10 cellular contexts compared by ENCODE assay signal in the genomic region with DNA sequence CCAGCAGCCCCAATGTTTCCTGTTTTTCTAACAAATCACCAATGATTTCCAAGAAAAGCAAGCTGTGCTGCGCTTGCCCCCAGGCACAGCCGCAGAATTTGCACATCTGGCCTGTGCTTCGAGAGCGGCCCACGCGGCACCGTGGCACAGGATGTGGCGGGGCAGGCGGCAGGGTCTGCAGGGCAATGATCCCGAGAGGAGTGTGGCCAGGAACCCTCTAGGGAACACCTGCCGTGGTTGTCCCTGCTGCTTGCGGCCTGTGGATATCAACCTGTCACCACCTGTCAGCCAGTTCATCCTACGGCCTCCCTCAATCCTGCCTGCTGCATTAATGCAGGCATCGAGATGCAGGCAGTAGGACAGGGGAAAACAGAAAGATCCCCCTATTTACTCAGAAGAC. TPM values are rescaled to one million over a fixed set of nuclear protein-coding genes. Genes with fewer than 3 reads are reported as not detected.
A peak's percentile ranks its signal among the peaks of the same experiment; 100 is the strongest.
DNase-seq lines count a peak whose midpoint lies in the region; ATAC-seq and TF ChIP-seq lines count a peak whose summit lies in the region.
"Had no signal": no experiment of that assay in that cellular context is flagged by ENCODE, and none has a peak within 500 bp of the region (broad histone marks: within the 10 kb centered on the region; RNA-seq: fewer than 3 reads in every experiment).

No MANE protein-coding gene starts in this region.

- in situ Hi-C loops in mammary epithelial cell (cut with MboI; ENCODE audit: low sequenced_read_pairs in 2 of 2) = no loop called here

- peaks cover 71% of the 10 kb centered on the region for H3K4me1 Mint-ChIP-seq in activated naive CD8-positive, alpha-beta T cell treated with anti-CD3 and anti-CD28 coated beads for 36 hours
- peaks cover 93% of the 10 kb centered on the region for H3K4me1 Mint-ChIP-seq in stimulated activated effector memory CD8-positive, alpha-beta T cell treated with anti-CD3 and anti-CD28 coated beads, Interleukin-12 subunit alpha, Interleukin-12 subunit beta, amount 100 ng/mL, for 72 hours

- intact Hi-C loops in mammary epithelial cell (cut with micrococcal nuclease) (no loop called here), uterus (cut with DNase I; ENCODE audit: low total_unique reads) (no loop called here)

- H3K36me3 ChIP-seq in mammary epithelial cell (ENCODE audit: insufficient read depth, low read length) = no peaks in the 10 kb centered on the region
- H3K36me3 ChIP-seq in uterus = no peaks in the 10 kb centered on the region
- H3K36me3 ChIP-seq: pancreas had no signal

- H3K27ac ChIP-seq in mammary epithelial cell (ENCODE audit: insufficient read depth, low read depth, low read length) (no peak overlapping the region), uterus (no peak overlapping the region)
- H3K27ac ChIP-seq: pancreas had no signal

- no peak for TF ChIP-seq POLR2A in uterus (IDR thresholded peaks at IDR 0.05)

- dilution Hi-C loops in mammary epithelial cell (cut with HindIII; ENCODE audit: low sequenced_read_pairs) = no loop called here

- peak overlapping the region; percentile 68 for H3K4me3 Mint-ChIP-seq in activated naive CD8-positive, alpha-beta T cell treated with anti-CD3 and anti-CD28 coated beads for 36 hours
- H3K4me3 Mint-ChIP-seq in stimulated activated effector memory CD8-positive, alpha-beta T cell treated with anti-CD3 and anti-CD28 coated beads, Interleukin-12 subunit alpha, Interleukin-12 subunit beta, amount 100 ng/mL, for 72 hours = peak overlapping the region; percentile 90

- H3K27me3 ChIP-seq in mammary epithelial cell (ENCODE audit: insufficient read depth, low read length) (peaks cover 5% of the 10 kb centered on the region), uterus (no peaks in the 10 kb centered on the region)
- H3K27me3 ChIP-seq: pancreas had no signal

- H3K9me3 Mint-ChIP-seq in activated naive CD8-positive, alpha-beta T cell treated with anti-CD3 and anti-CD28 coated beads for 36 hours = peaks cover 2% of the 10 kb centered on the region
- peaks cover 3% of the 10 kb centered on the region for H3K9me3 Mint-ChIP-seq in stimulated activated effector memory CD8-positive, alpha-beta T cell treated with anti-CD3 and anti-CD28 coated beads, Interleukin-12 subunit alpha, Interleukin-12 subunit beta, amount 100 ng/mL, for 72 hours

- no TSS peak for BruUV-seq in mammary epithelial cell (replicated peaks; lab: Mats Ljungman, UMichigan)

- H3K4me3 ChIP-seq in mammary epithelial cell (replicated peaks in 1 of 3; ENCODE audit: insufficient read depth in 1 of 3, low read depth in 2 of 3, low read length in 3 of 3) = no peak overlapping the region
- H3K4me3 ChIP-seq in uterus = no peak overlapping the region
- H3K4me3 ChIP-seq: pancreas had no signal

- no peaks in the 10 kb centered on the region for H4K20me1 ChIP-seq in mammary epithelial cell (ENCODE audit: insufficient read depth, low read length)

- no peak for TF ChIP-seq CTCF in mammary epithelial cell (conservative IDR thresholded peaks at IDR 0.05 in 1 of 2, IDR thresholded peaks at IDR 0.05 in 1 of 2; ENCODE audit: extremely low read depth in 1 of 2, insufficient read depth in 1 of 2, low read depth in 1 of 2, low read length in 2 of 2)
- TF ChIP-seq CTCF in GM10248 (IDR thresholded peaks at IDR 0.05; ENCODE audit: control extremely low read depth, extremely low read depth, low read depth, missing control alignments) = no peak
- TF ChIP-seq CTCF in uterus (IDR thresholded peaks at IDR 0.05) = no peak

- H2AFZ ChIP-seq in mammary epithelial cell (ENCODE audit: low read depth, low read length) = no peak overlapping the region

- H3K4me2 ChIP-seq in mammary epithelial cell (ENCODE audit: insufficient read depth, low read depth, low read length) = no peak overlapping the region

- peak in 4 of 5 experiments; percentile 47 to 88 (median 60) for DNase-seq in T-helper 2 cell
- peak; percentile 80 for DNase-seq in activated naive CD8-positive, alpha-beta T cell treated with anti-CD3 and anti-CD28 coated beads for 36 hours
- DNase-seq in stimulated activated effector memory CD8-positive, alpha-beta T cell treated with anti-CD3 and anti-CD28 coated beads, Interleukin-12 subunit alpha, Interleukin-12 subunit beta, amount 100 ng/mL, for 72 hours (ENCODE audit: low spot score in 2 of 2) = peak; percentile 61 to 85
- DNase-seq in mammary epithelial cell = no peak
- no peak for DNase-seq in NCI-H2227 (lab: John Stamatoyannopoulos, UW; ENCODE audit: unreplicated experiment)
- DNase-seq in GM10248 (ENCODE audit: extremely low spot score) = no peak
- no peak for DNase-seq in uterus
- DNase-seq: amniotic stem cell, pancreas had no signal

- 70% methylated on average over 10 of the region's 14 CpGs for whole genome bisulfite sequencing in mammary epithelial cell (ENCODE audit: low coverage, missing lambda C conversion rate)

- POLR2A ChIA-PET in GM10248 (lab: Yijun Ruan, JAX) = interaction anchor here (0.5 to 1.7 kb wide), 4 partner anchors 15 to 79 kb away, joined by 3 to 7 read pairs (median 3); no protein-coding TSS in a partner anchor

- no peak overlapping the region for H3K9ac ChIP-seq in mammary epithelial cell (ENCODE audit: insufficient read depth, low read length)

- H3K4me1 ChIP-seq in mammary epithelial cell (ENCODE audit: insufficient read depth, low read length) = no peaks in the 10 kb centered on the region
- no peaks in the 10 kb centered on the region for H3K4me1 ChIP-seq in uterus
- H3K4me1 ChIP-seq: pancreas had no signal

- H3K27ac Mint-ChIP-seq in activated naive CD8-positive, alpha-beta T cell treated with anti-CD3 and anti-CD28 coated beads for 36 hours = peak overlapping the region; percentile 96
- H3K27ac Mint-ChIP-seq in stimulated activated effector memory CD8-positive, alpha-beta T cell treated with anti-CD3 and anti-CD28 coated beads, Interleukin-12 subunit alpha, Interleukin-12 subunit beta, amount 100 ng/mL, for 72 hours = peak overlapping the region; percentile 98

- peak; percentile 48 for ATAC-seq in GM21576 (IDR thresholded peaks at IDR 0.05; ENCODE audit: unreplicated experiment)
- ATAC-seq in stimulated activated effector memory CD8-positive, alpha-beta T cell treated with anti-CD3 and anti-CD28 coated beads, Interleukin-12 subunit alpha, Interleukin-12 subunit beta, amount 100 ng/mL, for 72 hours = peak; percentile 78

- H3K79me2 ChIP-seq in mammary epithelial cell (ENCODE audit: insufficient read depth, low read length) = no peaks in the 10 kb centered on the region

- H3K36me3 Mint-ChIP-seq in activated naive CD8-positive, alpha-beta T cell treated with anti-CD3 and anti-CD28 coated beads for 36 hours = peaks cover 68% of the 10 kb centered on the region
- H3K36me3 Mint-ChIP-seq in stimulated activated effector memory CD8-positive, alpha-beta T cell treated with anti-CD3 and anti-CD28 coated beads, Interleukin-12 subunit alpha, Interleukin-12 subunit beta, amount 100 ng/mL, for 72 hours = peaks cover 98% of the 10 kb centered on the region

- CTCF ChIA-PET in mammary epithelial cell (lab: Charles Lee; ENCODE audit: low non-redundant PET) = no interaction called here
- CTCF ChIA-PET in GM10248 (lab: Yijun Ruan, JAX) = interaction anchor here (1.1 to 3.0 kb wide), 9 partner anchors 10 to 57 kb away, joined by 3 to 15 read pairs (median 5); no protein-coding TSS in a partner anchor

- H3K27me3 Mint-ChIP-seq in activated naive CD8-positive, alpha-beta T cell treated with anti-CD3 and anti-CD28 coated beads for 36 hours = no peaks in the 10 kb centered on the region

- H3K9me3 ChIP-seq in mammary epithelial cell (replicated peaks; ENCODE audit: insufficient read depth, low read length) = no peaks in the 10 kb centered on the region
- H3K9me3 ChIP-seq in uterus = no peaks in the 10 kb centered on the region
- H3K9me3 ChIP-seq: pancreas had no signal

RNA-seq across cellular contexts. Expression of a gene that starts 24.0 kb away (rescaled TPM):
- 10 to 100 TPM; 27.9 to 32.6 TPM for total RNA-seq in activated naive CD8-positive, alpha-beta T cell treated with anti-CD3 and anti-CD28 coated beads for 36 hours
- total RNA-seq in mammary epithelial cell (under 1 TPM in 1 of 2 donors, not detected in 1; 0.71 TPM), uterus (10 to 100 TPM in 2 of 4 donors, 1 to 10 TPM in 2; 1.6 to 12.0 (median 8.4) TPM)
- polyA plus RNA-seq in mammary epithelial cell = 0.16 TPM
- 6.0 TPM for polyA minus RNA-seq in mammary epithelial cell

Comparison
In these comparisons a context has a peak if more than half of its experiments do, and no peak if none do; other contexts are left out.
1. DNase-seq: peak in T-helper 2 cell (4 of 5), activated naive CD8-positive, alpha-beta T cell treated with anti-CD3 and anti-CD28 coated beads for 36 hours (single experiment) and stimulated activated effector memory CD8-positive, alpha-beta T cell treated with anti-CD3 and anti-CD28 coated beads, Interleukin-12 subunit alpha, Interleukin-12 subunit beta, amount 100 ng/mL, for 72 hours (2 of 2); none in mammary epithelial cell (single experiment), NCI-H2227 (single experiment), GM10248 (single experiment) and uterus (0 of 2).